Comparison of ENCODE assay signal across 8 cellular contexts in genomic region chr22:19122143-19122751, GRCh38.
DNase-seq lines count a peak whose midpoint lies in the region; ATAC-seq and TF ChIP-seq lines count a peak whose summit lies in the region.

TSS of gene DGCR2 (minus strand) at chr22:19122412. CDS start at chr22:19122206, 206 bp downstream.

- H3K4me3 Mint-ChIP-seq in central memory CD8-positive, alpha-beta T cell: peak within 1 kb of the TSS; percentile 85

- no peaks in the 10 kb centered on the region for H3K27me3 Mint-ChIP-seq in central memory CD8-positive, alpha-beta T cell

- H3K9me3 Mint-ChIP-seq in central memory CD8-positive, alpha-beta T cell: no peaks in the 10 kb centered on the region

- no peak for TF ChIP-seq CTCF in AG09309 (IDR thresholded peaks at IDR 0.05; ENCODE audit: control insufficient read depth, insufficient read depth, low read depth, low read length, missing control alignments)

- ATAC-seq in GM19035 (IDR thresholded peaks at IDR 0.05; ENCODE audit: unreplicated experiment) (peak; percentile 74), HG03342 (IDR thresholded peaks at IDR 0.05; ENCODE audit: unreplicated experiment) (peak; percentile 69)
- peak; percentile 94 to 96 for ATAC-seq in activated CD4-positive, CD25-positive, alpha-beta regulatory T cell treated with anti-CD3 and anti-CD28 coated beads, Interleukin-2, amount 50 U/mL, for 24 hours
- ATAC-seq in central memory CD8-positive, alpha-beta T cell (replicated peaks; ENCODE audit: extremely low read depth, poor library complexity, severe bottlenecking): peak; percentile 97

- peaks cover 9% of the 10 kb centered on the region for H3K36me3 Mint-ChIP-seq in central memory CD8-positive, alpha-beta T cell (ENCODE audit: insufficient read depth)

- DNase-seq in AG09309 (ENCODE audit: low read depth): peak; percentile 76
- DNase-seq in NCI-H446 treated with DMSO at 0.1 percent for 48 hours (lab: John Stamatoyannopoulos, UW): peak; percentile 89
- DNase-seq in central memory CD8-positive, alpha-beta T cell (ENCODE audit: low spot score in 2 of 2): peak; percentile 82 to 90
- peak; percentile 99 for DNase-seq in islet precursor cell
- peak; percentile 97 for DNase-seq in stimulated activated CD4-positive, alpha-beta T cell treated with anti-CD3 and anti-CD28 coated beads, Interleukin-12 subunit alpha, Interleukin-12 subunit beta, amount 100 ng/mL, for 4 hours

- H3K27ac Mint-ChIP-seq in central memory CD8-positive, alpha-beta T cell (ENCODE audit: low read depth): peak within 1 kb of the TSS; percentile 59

- H3K4me1 Mint-ChIP-seq in central memory CD8-positive, alpha-beta T cell: peaks cover 40% of the 10 kb centered on the region

- peak within 1 kb of the TSS; percentile 64 for H3K4me3 ChIP-seq in AG09309 (ENCODE audit: control insufficient read depth, low read depth, low read length)

Comparison
In these comparisons a context has a peak if more than half of its experiments do, and no peak if none do; other contexts are left out.
1. Peak in every context shown above with its lines: DNase-seq, ATAC-seq and H3K4me3 ChIP-seq.